1 cellular context compared by ENCODE assay signal in genomic region chr10:31929260-31929985, GRCh38.
TF ChIP-seq lines count a peak whose summit lies in the region.

No MANE protein-coding gene starts in this region.

TF ChIP-seq in K562, 482 proteins besides CTCF, POLR2A, EP300 and RAD21 (continued from another document and continues in another):
- TF ChIP-seq SMAD4 (CRISPR knock-in tag; conservative IDR thresholded peaks at IDR 0.05) (no peak), SAFB2 (IDR thresholded peaks at IDR 0.05; ENCODE audit: borderline replicate concordance, low read depth, low read length, severe bottlenecking) (no peak), RCOR1 (IDR thresholded peaks at IDR 0.05; ENCODE audit: borderline replicate concordance in 1 of 2, low read depth in 2 of 2, low read length in 2 of 2) (no peak), GTF2E2 (tag; IDR thresholded peaks at IDR 0.05) (peak; percentile 38; the same call in 1 of the 2 replicates), RBBP5 (IDR thresholded peaks at IDR 0.05; ENCODE audit: borderline replicate concordance, insufficient read depth, low read length, poor library complexity, severe bottlenecking) (peak; percentile 66), GABPA (tag; conservative IDR thresholded peaks at IDR 0.05; ENCODE audit: low read depth) (0 out of 2 replicates have a peak, but pooled peaks have one; percentile 29), RBM14 (IDR thresholded peaks at IDR 0.05; ENCODE audit: borderline replicate concordance, insufficient read depth, low read depth, low read length) (0 out of 2 replicates have a peak, but pooled peaks have one; percentile 18), MCM3 (IDR thresholded peaks at IDR 0.05) (no peak), ZNF282 (CRISPR knock-in tag; IDR thresholded peaks at IDR 0.05) (no peak), HDAC2 (IDR thresholded peaks at IDR 0.05) (0 out of 2 replicates have a peak, but pooled peaks have one; percentile 22), NR2C2 (CRISPR knock-in tag; IDR thresholded peaks at IDR 0.05) (no peak), NR2C2 (tag; IDR thresholded peaks at IDR 0.05) (peak; percentile 65), SETDB1 (IDR thresholded peaks at IDR 0.05; ENCODE audit: low read length) (no peak), GATAD2B (IDR thresholded peaks at IDR 0.05; ENCODE audit: borderline replicate concordance) (0 out of 2 replicates have a peak, but pooled peaks have one; percentile 20), MTA2 (IDR thresholded peaks at IDR 0.05; ENCODE audit: low read depth) (0 out of 2 replicates have a peak, but pooled peaks have one; percentile 11), ARID4B (CRISPR knock-in tag; IDR thresholded peaks at IDR 0.05) (0 out of 2 replicates have a peak, but pooled peaks have one; percentile 7), ZNF408 (CRISPR knock-in tag; IDR thresholded peaks at IDR 0.05; ENCODE audit: low read depth) (no peak), MAFK (IDR thresholded peaks at IDR 0.05; ENCODE audit: low read length) (peak; percentile 31; the same call in 1 of the 2 replicates), U2AF1 (optimal IDR thresholded peaks at IDR 0.05; ENCODE audit: low read depth, low read length) (no peak), POLR2H (tag; IDR thresholded peaks at IDR 0.05; ENCODE audit: low read depth) (no peak), MBD2 (IDR thresholded peaks at IDR 0.05; ENCODE audit: borderline replicate concordance, low read depth) (0 out of 2 replicates have a peak, but pooled peaks have one; percentile 3), JUND (IDR thresholded peaks at IDR 0.05; ENCODE audit: borderline replicate concordance, low read depth, low read length) (peak; percentile 24; the same call in 1 of the 2 replicates), JUND (tag; IDR thresholded peaks at IDR 0.05; ENCODE audit: borderline replicate concordance, low read depth, low read length) (no peak), ZNF668 (CRISPR knock-in tag; IDR thresholded peaks at IDR 0.05) (no peak), BHLHE40 (IDR thresholded peaks at IDR 0.05; ENCODE audit: low read length) (peak; percentile 51), CREB1 (IDR thresholded peaks at IDR 0.05) (no peak), CREB1 (CRISPR knock-in tag; IDR thresholded peaks at IDR 0.05) (0 out of 2 replicates have a peak, but pooled peaks have one; percentile 33), ZC3H11A (IDR thresholded peaks at IDR 0.05; ENCODE audit: low read depth, low read length) (0 out of 2 replicates have a peak, but pooled peaks have one; percentile 31), BRF1 (IDR thresholded peaks at IDR 0.05; ENCODE audit: borderline replicate concordance, extremely low read depth, insufficient read length) (no peak), YY1 (IDR thresholded peaks at IDR 0.05; ENCODE audit: borderline replicate concordance in 1 of 3, control insufficient read depth in 1 of 3, extremely low read depth in 1 of 3, insufficient read depth in 3 of 3, insufficient read length in 1 of 3, insufficient replicate concordance in 2 of 3, low read depth in 1 of 3, low read length in 2 of 3) (peak in 1 of 3 experiments; percentile 68), ZBTB1 (CRISPR knock-in tag; IDR thresholded peaks at IDR 0.05; ENCODE audit: borderline replicate concordance, low read depth) (no peak), SMARCA4 (IDR thresholded peaks at IDR 0.05) (peak; percentile 28; the same call in 1 of the 2 replicates), DMBX1 (CRISPR knock-in tag; IDR thresholded peaks at IDR 0.05; ENCODE audit: borderline replicate concordance) (no peak), ZNF561 (CRISPR knock-in tag; conservative IDR thresholded peaks at IDR 0.05) (no peak), CC2D1A (IDR thresholded peaks at IDR 0.05) (no peak), MYC (IDR thresholded peaks at IDR 0.05; ENCODE audit: low read depth, low read length) (peak; percentile 30; the same call in 1 of the 2 replicates), MYC (CRISPR knock-in tag; IDR thresholded peaks at IDR 0.05; ENCODE audit: borderline replicate concordance, low read depth) (no peak), SMAD3 (CRISPR knock-in tag; conservative IDR thresholded peaks at IDR 0.05) (no peak), ZNF274 (IDR thresholded peaks at IDR 0.05; ENCODE audit: borderline replicate concordance, low read depth, low read length) (no peak), GATA2 (CRISPR knock-in tag; IDR thresholded peaks at IDR 0.05) (no peak), ELF2 (CRISPR knock-in tag; IDR thresholded peaks at IDR 0.05) (peak; percentile 65; the same call in 1 of the 2 replicates), ZBTB9 (CRISPR knock-in tag; IDR thresholded peaks at IDR 0.05) (0 out of 2 replicates have a peak, but pooled peaks have one; percentile 5), TAL1 (IDR thresholded peaks at IDR 0.05) (no peak), HNRNPLL (IDR thresholded peaks at IDR 0.05; ENCODE audit: low read depth, low read length, poor library complexity, severe bottlenecking) (peak; percentile 7), CTBP1 (IDR thresholded peaks at IDR 0.05; ENCODE audit: borderline replicate concordance) (peak; percentile 35; the same call in 1 of the 2 replicates), TFAP4 (CRISPR knock-in tag; IDR thresholded peaks at IDR 0.05; ENCODE audit: borderline replicate concordance) (peak; percentile 52), PREB (CRISPR knock-in tag; IDR thresholded peaks at IDR 0.05) (0 out of 2 replicates have a peak, but pooled peaks have one; percentile 56), ZNF212 (CRISPR knock-in tag; IDR thresholded peaks at IDR 0.05) (no peak), ETS2 (tag; IDR thresholded peaks at IDR 0.05; ENCODE audit: borderline replicate concordance, poor library complexity, severe bottlenecking) (no peak), ZNF830 (CRISPR knock-in tag; IDR thresholded peaks at IDR 0.05) (no peak), HCFC1 (IDR thresholded peaks at IDR 0.05; ENCODE audit: low read depth, low read length) (no peak), TBP (optimal IDR thresholded peaks at IDR 0.05; ENCODE audit: low read depth, low read length) (peak; percentile 15), GABPB1 (CRISPR knock-in tag; IDR thresholded peaks at IDR 0.05) (peak; percentile 65), SP2 (IDR thresholded peaks at IDR 0.05; ENCODE audit: extremely low read depth, low read depth, low read length, poor library complexity, severe bottlenecking) (no peak), CGGBP1 (CRISPR knock-in tag; IDR thresholded peaks at IDR 0.05) (no peak), PRDM10 (IDR thresholded peaks at IDR 0.05; ENCODE audit: partially characterized antibody) (peak; percentile 42), CXXC5 (CRISPR knock-in tag; IDR thresholded peaks at IDR 0.05) (no peak), CBFB (CRISPR knock-in tag; IDR thresholded peaks at IDR 0.05) (0 out of 2 replicates have a peak, but pooled peaks have one; percentile 34), POLR2G (IDR thresholded peaks at IDR 0.05; ENCODE audit: low read depth, low read length) (no peak), MAZ (CRISPR knock-in tag; conservative IDR thresholded peaks at IDR 0.05 in 1 of 2, IDR thresholded peaks at IDR 0.05 in 1 of 2) (peak in 1 of 2 experiments; percentile 27; a peak in 1 of 4 replicates), ZFX (CRISPR knock-in tag; IDR thresholded peaks at IDR 0.05) (peak; percentile 26; the same call in 1 of the 2 replicates), MTA1 (IDR thresholded peaks at IDR 0.05; ENCODE audit: borderline replicate concordance) (no peak), ZNF589 (CRISPR knock-in tag; IDR thresholded peaks at IDR 0.05; ENCODE audit: low read depth) (no peak), CREB3L1 (IDR thresholded peaks at IDR 0.05; ENCODE audit: borderline replicate concordance, low read depth) (peak; percentile 54; the same call in 1 of the 2 replicates), NR3C1 (CRISPR knock-in tag; IDR thresholded peaks at IDR 0.05) (no peak)
